ENCODE assay signal across 13 cellular contexts in genomic region chrX:56788229-56788628, GRCh38. TPM values are rescaled to one million over a fixed set of nuclear protein-coding genes. Genes with fewer than 3 reads are reported as not detected.
A peak's percentile ranks its signal among the peaks of the same experiment; 100 is the strongest.
DNase-seq lines count a peak whose midpoint lies in the region; ATAC-seq lines count a peak whose summit lies in the region.
"Had no signal": no experiment of that assay in that cellular context is flagged by ENCODE, and none has a peak within 500 bp of the region (broad histone marks: within the 10 kb centered on the region; RNA-seq: fewer than 3 reads in every experiment).

No MANE protein-coding gene starts in this region.

- peak; percentile 66 for DNase-seq in cardiac septum (ENCODE audit: low spot score)
- DNase-seq in left ventricle myocardium superior, result no peak
- peak; percentile 85 for DNase-seq in midbrain (lab: John Stamatoyannopoulos, UW)
- no peak for DNase-seq in COLO829 (ENCODE audit: low spot score)
- DNase-seq in NCI-H524 (lab: John Stamatoyannopoulos, UW), result no peak
- DNase-seq: activated CD4-positive, CD25-positive, alpha-beta regulatory T cell; BE2C; foreskin fibroblast; NCI-H510A; stimulated activated CD4-positive, alpha-beta T cell treated with anti-CD3 and anti-CD28 coated beads, Interleukin-4, amount 100 ng/mL, for 24 hours had no signal

- ATAC-seq in left ventricle myocardium superior (no peak), GM19455 (IDR thresholded peaks at IDR 0.05; ENCODE audit: unreplicated experiment) (no peak), HG03108 (IDR thresholded peaks at IDR 0.05; ENCODE audit: unreplicated experiment) (no peak)

- H3K27ac ChIP-seq in angular gyrus (ENCODE audit: low read depth, low read length), result peak overlapping the region; percentile 65

- intact Hi-C loops in cardiac septum (cut with DNase I), result no loop called here
- intact Hi-C loops in left ventricle myocardium superior (cut with micrococcal nuclease), result no loop called here

RNA-seq across cellular contexts. Expression of gene NBDY, which starts 59.2 kb away (rescaled TPM):
- total RNA-seq in cardiac septum, result 29.9 TPM
- 22.1 TPM for total RNA-seq in left ventricle myocardium superior

Comparison
In these comparisons a context has a peak if more than half of its experiments do, and no peak if none do; other contexts are left out.
1. DNase-seq: peak in cardiac septum (single experiment) and midbrain (single experiment); none in left ventricle myocardium superior (single experiment), COLO829 (single experiment) and NCI-H524 (0 of 2).